8 cellular contexts compared by ENCODE assay signal in genomic region chr12:120669055-120669828, GRCh38. TPM values are rescaled to one million over a fixed set of nuclear protein-coding genes. Genes with fewer than 3 reads are reported as not detected.
DNase-seq lines count a peak whose midpoint lies in the region; ATAC-seq and TF ChIP-seq lines count a peak whose summit lies in the region.

No MANE protein-coding gene starts in this region.

- H3K4me3 ChIP-seq in fibroblast of the aortic adventitia (ENCODE audit: low read depth, low read length), result no peak overlapping the region

- in situ Hi-C loops in Caki2 (cut with HindIII; ENCODE audit: low pct_unique_long_range_greater_than_20kb, low sequenced_read_pairs), result no loop called here

- DNase-seq in Caki2 (ENCODE audit: low read depth) (peak; percentile 22), NCI-H2227 (lab: John Stamatoyannopoulos, UW; ENCODE audit: unreplicated experiment) (peak; percentile 63), fibroblast of the aortic adventitia (ENCODE audit: low read depth) (peak; percentile 58), stromal cell of bone marrow (ENCODE audit: low read depth) (peak; percentile 29), activated gamma-delta T cell (lab: John Stamatoyannopoulos, UW) (no peak), NCI-H510A treated with DMSO at 0.1 percent for 48 hours (lab: John Stamatoyannopoulos, UW) (no peak), C1 segment of cervical spinal cord (lab: John Stamatoyannopoulos, UW) (no peak)

- TF ChIP-seq CTCF in fibroblast of the aortic adventitia (IDR thresholded peaks at IDR 0.05; ENCODE audit: insufficient read depth, low read length), result no peak

- peak; percentile 57 for ATAC-seq in GM21576 (IDR thresholded peaks at IDR 0.05; ENCODE audit: unreplicated experiment)

RNA-seq across cellular contexts. Expression of gene MLEC, which starts 17.7 kb away (rescaled TPM):
- 73.7 and 80.6 TPM in 2 replicates for total RNA-seq in Caki2 (2014; rRNA removed; shearing (Covaris generic); ENCODE audit: low replicate concordance)
- 77.1 and 135 TPM in 2 replicates for total RNA-seq in fibroblast of the aortic adventitia (ENCODE audit: low replicate concordance)

RNA-seq across cellular contexts. Expression of gene CABP1, which starts 28.8 kb away (rescaled TPM):
- total RNA-seq in Caki2 (2014; rRNA removed; shearing (Covaris generic); ENCODE audit: low replicate concordance), result not detected in 2 replicates
- 0.54 TPM in 1 of 2 replicates, not detected in the other for total RNA-seq in fibroblast of the aortic adventitia (ENCODE audit: low replicate concordance)

RNA-seq across cellular contexts. Expression of gene UNC119B, which starts 41.0 kb away (rescaled TPM):
- total RNA-seq in Caki2 (2014; rRNA removed; shearing (Covaris generic); ENCODE audit: low replicate concordance), result 41.8 and 46.2 TPM in 2 replicates
- 18.2 and 19.8 TPM in 2 replicates for total RNA-seq in fibroblast of the aortic adventitia (ENCODE audit: low replicate concordance)

RNA-seq across cellular contexts. Expression of gene ACADS, which starts 56.4 kb away (rescaled TPM):
- total RNA-seq in Caki2 (2014; rRNA removed; shearing (Covaris generic); ENCODE audit: low replicate concordance), result 44.1 and 55.0 TPM in 2 replicates
- 7.5 and 7.8 TPM in 2 replicates for total RNA-seq in fibroblast of the aortic adventitia (ENCODE audit: low replicate concordance)

Comparison
In these comparisons a context has a peak if more than half of its experiments do, and no peak if none do; other contexts are left out.
1. DNase-seq: peak in Caki2 (single experiment), NCI-H2227 (single experiment), fibroblast of the aortic adventitia (single experiment) and stromal cell of bone marrow (single experiment); none in activated gamma-delta T cell (single experiment), NCI-H510A treated with DMSO at 0.1 percent for 48 hours (single experiment) and C1 segment of cervical spinal cord (0 of 14).